8 cellular contexts compared by ENCODE assay signal in genomic region chr2:190359896-190360376, GRCh38. TPM values are rescaled to one million over a fixed set of nuclear protein-coding genes. Genes with fewer than 3 reads are reported as not detected.
DNase-seq lines count a peak whose midpoint lies in the region; ATAC-seq and TF ChIP-seq lines count a peak whose summit lies in the region.

No MANE protein-coding gene starts in this region.

- peak overlapping the region; percentile 63 for H3K27ac Mint-ChIP-seq in activated T-helper 2 cell treated with anti-CD3 and anti-CD28 coated beads, Interferon-gamma antibody, Interleukin-2, Interleukin-4, amounts not matched to agents 10 μg/mL and 5 μg/mL and 100 μg/mL, durations not matched to agents 14 hours and 24 hours and 36 hours
- no peak overlapping the region for H3K27ac Mint-ChIP-seq in Caco-2 (ENCODE audit: unreplicated experiment)

- H3K4me3 ChIP-seq in foreskin fibroblast (ENCODE audit: low read depth in 1 of 2, low read length in 2 of 2) (peak overlapping the region; percentile 19 to 47), Caco-2 (ENCODE audit: low read depth, low read length) (no peak overlapping the region)

- H3K9me3 Mint-ChIP-seq in activated T-helper 2 cell treated with anti-CD3 and anti-CD28 coated beads, Interferon-gamma antibody, Interleukin-2, Interleukin-4, amounts not matched to agents 10 μg/mL and 5 μg/mL and 100 μg/mL, durations not matched to agents 14 hours and 24 hours and 36 hours = no peaks in the 10 kb centered on the region
- no peaks in the 10 kb centered on the region for H3K9me3 Mint-ChIP-seq in Caco-2 (ENCODE audit: unreplicated experiment)

- no peak for TF ChIP-seq CTCF in foreskin fibroblast (IDR thresholded peaks at IDR 0.05; ENCODE audit: low read depth, low read length)
- no peak for TF ChIP-seq CTCF in omental fat pad (IDR thresholded peaks at IDR 0.05)
- TF ChIP-seq CTCF in Caco-2 (IDR thresholded peaks at IDR 0.05; ENCODE audit: insufficient read depth in 1 of 2, low read depth in 1 of 2, low read length in 1 of 2, severe bottlenecking in 1 of 2, unreplicated experiment in 1 of 2) = no peak

- no TSS peak for BruUV-seq in Caco-2 (replicated peaks; lab: Mats Ljungman, UMichigan)

- intact Hi-C loops in activated T-helper 2 cell treated with anti-CD3 and anti-CD28 coated beads, Interferon-gamma antibody, Interleukin-2, Interleukin-4, amounts not matched to agents 10 μg/mL and 5 μg/mL and 100 μg/mL, durations not matched to agents 14 hours and 24 hours and 36 hours (cut with micrococcal nuclease) = no loop called here
- intact Hi-C loops in Caco-2 (cut with micrococcal nuclease; ENCODE audit: unreplicated experiment) = no loop called here

- no peaks in the 10 kb centered on the region for H3K27me3 ChIP-seq in Caco-2 (replicated peaks; ENCODE audit: control insufficient read depth, insufficient read depth, low read length)

- H3K9me3 ChIP-seq in Caco-2 = no peaks in the 10 kb centered on the region

- no peaks in the 10 kb centered on the region for H3K36me3 ChIP-seq in Caco-2 (ENCODE audit: control insufficient read depth, insufficient read depth, low read length)

- no peaks in the 10 kb centered on the region for H3K27me3 Mint-ChIP-seq in activated T-helper 2 cell treated with anti-CD3 and anti-CD28 coated beads, Interferon-gamma antibody, Interleukin-2, Interleukin-4, amounts not matched to agents 10 μg/mL and 5 μg/mL and 100 μg/mL, durations not matched to agents 14 hours and 24 hours and 36 hours (ENCODE audit: low read depth)
- H3K27me3 Mint-ChIP-seq in Caco-2 (ENCODE audit: insufficient read depth, unreplicated experiment) = no peaks in the 10 kb centered on the region

- peak overlapping the region; percentile 80 for H3K4me3 Mint-ChIP-seq in activated T-helper 2 cell treated with anti-CD3 and anti-CD28 coated beads, Interferon-gamma antibody, Interleukin-2, Interleukin-4, amounts not matched to agents 10 μg/mL and 5 μg/mL and 100 μg/mL, durations not matched to agents 14 hours and 24 hours and 36 hours (ENCODE audit: low read depth)
- H3K4me3 Mint-ChIP-seq in Caco-2 (ENCODE audit: unreplicated experiment) = no peak overlapping the region

- peaks cover 17% of the 10 kb centered on the region for H3K4me1 Mint-ChIP-seq in activated T-helper 2 cell treated with anti-CD3 and anti-CD28 coated beads, Interferon-gamma antibody, Interleukin-2, Interleukin-4, amounts not matched to agents 10 μg/mL and 5 μg/mL and 100 μg/mL, durations not matched to agents 14 hours and 24 hours and 36 hours (ENCODE audit: low read depth)
- H3K4me1 Mint-ChIP-seq in Caco-2 (ENCODE audit: low read depth, unreplicated experiment) = peaks cover 7% of the 10 kb centered on the region

- CTCF ChIA-PET in Caco-2 (lab: Charles Lee) = interaction anchor here (1.1 kb wide), 1 partner anchor 15 kb away, joined by 3 read pairs; no protein-coding TSS in a partner anchor

- H3K36me3 Mint-ChIP-seq in activated T-helper 2 cell treated with anti-CD3 and anti-CD28 coated beads, Interferon-gamma antibody, Interleukin-2, Interleukin-4, amounts not matched to agents 10 μg/mL and 5 μg/mL and 100 μg/mL, durations not matched to agents 14 hours and 24 hours and 36 hours (ENCODE audit: low read depth) = peaks cover 3% of the 10 kb centered on the region
- no peaks in the 10 kb centered on the region for H3K36me3 Mint-ChIP-seq in Caco-2 (ENCODE audit: insufficient read depth, unreplicated experiment)

- peaks cover 11% of the 10 kb centered on the region for H3K4me1 ChIP-seq in Caco-2

- POLR2A ChIA-PET in Caco-2 (lab: Charles Lee) = no interaction called here

- peak; percentile 44 for DNase-seq in GM04504 (ENCODE audit: low read depth)
- DNase-seq in NCI-H1105 treated with DMSO at 0.1 percent for 48 hours (lab: John Stamatoyannopoulos, UW) = peak; percentile 78
- DNase-seq in activated T-helper 2 cell treated with anti-CD3 and anti-CD28 coated beads, Interferon-gamma antibody, Interleukin-2, Interleukin-4, amounts not matched to agents 10 μg/mL and 5 μg/mL and 100 μg/mL, durations not matched to agents 14 hours and 24 hours and 36 hours (ENCODE audit: low spot score) = peak; percentile 41
- DNase-seq in foreskin fibroblast = peak in 1 of 2 donors; percentile 72
- DNase-seq in omental fat pad (ENCODE audit: low spot score) = no peak
- DNase-seq in LoVo (ENCODE audit: low spot score) = no peak
- no peak for DNase-seq in Caco-2

- ATAC-seq in GM21786 (IDR thresholded peaks at IDR 0.05; ENCODE audit: unreplicated experiment) (peak; percentile 92), omental fat pad (ENCODE audit: low FRiP score) (peak; percentile 90)

RNA-seq across cellular contexts. Expression of gene INPP1, which starts 16.5 kb away (rescaled TPM):
- total RNA-seq in activated T-helper 2 cell treated with anti-CD3 and anti-CD28 coated beads, Interferon-gamma antibody, Interleukin-2, Interleukin-4, amounts not matched to agents 10 μg/mL and 5 μg/mL and 100 μg/mL, durations not matched to agents 14 hours and 24 hours and 36 hours = 12.8 and 13.6 TPM in 2 replicates
- total RNA-seq in omental fat pad = 10 to 100 TPM; 11.6 to 30.4 (median 17.4) TPM
- total RNA-seq in Caco-2 (2022) = 23.2 TPM in 2 replicates

RNA-seq across cellular contexts. Expression of gene HIBCH, which starts 40.3 kb away (rescaled TPM):
- total RNA-seq in activated T-helper 2 cell treated with anti-CD3 and anti-CD28 coated beads, Interferon-gamma antibody, Interleukin-2, Interleukin-4, amounts not matched to agents 10 μg/mL and 5 μg/mL and 100 μg/mL, durations not matched to agents 14 hours and 24 hours and 36 hours = 24.5 and 26.0 TPM in 2 replicates
- total RNA-seq in omental fat pad (10 to 100 TPM; 11.6 to 22.1 (median 20.1) TPM), Caco-2 (2022) (32.0 and 34.4 TPM in 2 replicates)

RNA-seq across cellular contexts. Expression of gene MFSD6, which starts 48.2 kb away (rescaled TPM):
- total RNA-seq in activated T-helper 2 cell treated with anti-CD3 and anti-CD28 coated beads, Interferon-gamma antibody, Interleukin-2, Interleukin-4, amounts not matched to agents 10 μg/mL and 5 μg/mL and 100 μg/mL, durations not matched to agents 14 hours and 24 hours and 36 hours = 40.9 and 44.0 TPM in 2 replicates
- 100 to 1,000 TPM in 1 of 4 donors, 10 to 100 TPM in 3; 43.1 to 123 (median 60.5) TPM for total RNA-seq in omental fat pad
- 10.9 and 11.1 TPM in 2 replicates for total RNA-seq in Caco-2 (2022)

Comparison
In these comparisons a context has a peak if more than half of its experiments do, and no peak if none do; other contexts are left out.
1. DNase-seq: peak in GM04504 (single experiment), NCI-H1105 treated with DMSO at 0.1 percent for 48 hours (single experiment) and activated T-helper 2 cell treated with anti-CD3 and anti-CD28 coated beads, Interferon-gamma antibody, Interleukin-2, Interleukin-4, amounts not matched to agents 10 μg/mL and 5 μg/mL and 100 μg/mL, durations not matched to agents 14 hours and 24 hours and 36 hours (single experiment); none in omental fat pad (single experiment), LoVo (single experiment) and Caco-2 (0 of 2).